8 cellular contexts compared by ENCODE assay signal in the genomic region with DNA sequence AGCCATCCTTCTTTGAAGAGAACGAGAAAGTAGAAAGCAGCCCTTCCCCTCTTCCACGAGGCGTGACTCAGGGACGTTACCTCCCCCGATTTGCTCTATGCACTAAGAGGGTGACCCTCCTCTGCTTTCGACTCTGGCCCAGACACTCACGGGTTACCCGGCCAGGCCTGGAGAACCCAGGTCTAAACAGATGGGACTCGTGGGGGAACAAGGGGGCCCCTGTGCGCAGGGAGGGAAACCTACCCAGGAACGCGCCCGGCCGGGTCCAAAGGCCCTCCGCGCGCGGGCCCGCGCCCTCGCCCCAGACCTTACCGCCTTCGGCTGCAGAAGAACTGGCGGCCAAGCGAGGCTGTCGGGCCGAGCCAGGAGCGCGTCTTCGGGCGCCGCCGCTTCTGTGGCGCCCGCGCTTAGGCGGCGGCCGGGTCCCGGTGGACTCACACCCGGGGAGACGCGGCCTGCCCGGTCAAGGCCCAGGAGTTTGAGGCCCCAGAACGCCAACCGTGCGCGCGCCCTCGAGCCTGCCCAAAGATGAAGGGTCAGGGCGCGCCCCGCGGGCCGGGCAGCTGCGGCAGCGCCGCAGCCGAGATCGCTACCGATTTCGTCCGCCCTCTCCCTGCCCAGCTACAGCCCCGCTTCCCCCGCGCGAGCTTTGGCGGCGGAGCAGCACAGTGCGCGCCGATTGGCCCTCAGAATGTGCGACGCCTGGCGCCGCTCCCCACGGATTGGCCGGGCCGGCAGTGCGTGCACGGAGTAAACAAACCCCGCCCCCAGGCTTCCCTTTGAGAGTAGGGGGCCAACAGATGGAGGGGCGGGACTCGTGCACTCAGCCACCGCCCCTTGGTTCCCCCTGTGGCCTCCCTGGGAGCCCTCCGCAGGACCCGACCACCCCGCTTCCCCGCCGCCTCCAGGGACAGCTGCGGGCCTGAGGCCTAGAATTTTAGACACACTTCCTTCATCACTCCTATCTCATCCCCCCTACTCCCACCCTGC. TPM values are rescaled to one million over a fixed set of nuclear protein-coding genes. Genes with fewer than 3 reads are reported as not detected.
A peak's percentile ranks its signal among the peaks of the same experiment; 100 is the strongest.
DNase-seq lines count a peak whose midpoint lies in the region; ATAC-seq and TF ChIP-seq lines count a peak whose summit lies in the region.

A gene with protein sequence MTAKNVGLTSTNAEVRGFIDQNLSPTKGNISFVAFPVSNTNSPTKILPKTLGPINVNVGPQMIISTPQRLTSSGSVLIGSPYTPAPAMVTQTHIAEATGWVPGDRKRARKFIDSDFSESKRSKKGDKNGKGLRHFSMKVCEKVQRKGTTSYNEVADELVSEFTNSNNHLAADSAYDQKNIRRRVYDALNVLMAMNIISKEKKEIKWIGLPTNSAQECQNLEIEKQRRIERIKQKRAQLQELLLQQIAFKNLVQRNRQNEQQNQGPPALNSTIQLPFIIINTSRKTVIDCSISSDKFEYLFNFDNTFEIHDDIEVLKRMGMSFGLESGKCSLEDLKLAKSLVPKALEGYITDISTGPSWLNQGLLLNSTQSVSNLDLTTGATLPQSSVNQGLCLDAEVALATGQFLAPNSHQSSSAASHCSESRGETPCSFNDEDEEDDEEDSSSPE (minus strand): TSS at position 674 of the 990 bp plus-strand sequence. CDS start 47,795 bp downstream, outside the sequence.

- peaks cover 3% of the 10 kb centered on the region for H3K36me3 Mint-ChIP-seq in activated naive CD8-positive, alpha-beta T cell
- no peaks in the 10 kb centered on the region for H3K36me3 Mint-ChIP-seq in osteocyte (ENCODE audit: unreplicated experiment)

- peak within 1 kb of the TSS; percentile 79 to 92 for H3K27ac ChIP-seq in thoracic aorta

- no peaks in the 10 kb centered on the region for H3K9me3 ChIP-seq in thoracic aorta

- H3K4me1 ChIP-seq in thoracic aorta (ENCODE audit: control insufficient read depth in 1 of 2, low read depth in 2 of 2) = peaks cover 12 to 25% of the 10 kb centered on the region in 2 donors

- peak within 1 kb of the TSS; percentile 83 for H3K27ac Mint-ChIP-seq in activated naive CD8-positive, alpha-beta T cell
- H3K27ac Mint-ChIP-seq in osteocyte (ENCODE audit: unreplicated experiment) = peak within 1 kb of the TSS; percentile 86

- H3K4me3 Mint-ChIP-seq in activated naive CD8-positive, alpha-beta T cell = peak within 1 kb of the TSS; percentile 92
- peak within 1 kb of the TSS; percentile 88 for H3K4me3 Mint-ChIP-seq in osteocyte (ENCODE audit: unreplicated experiment)

- no peaks in the 10 kb centered on the region for H3K27me3 ChIP-seq in thoracic aorta (replicated peaks; ENCODE audit: insufficient read depth)

- peaks cover 31% of the 10 kb centered on the region for H3K4me1 Mint-ChIP-seq in activated naive CD8-positive, alpha-beta T cell (ENCODE audit: low read depth)
- peaks cover 20% of the 10 kb centered on the region for H3K4me1 Mint-ChIP-seq in osteocyte (ENCODE audit: unreplicated experiment)

- peak; percentile 99 for ATAC-seq in HG02588 (IDR thresholded peaks at IDR 0.05; ENCODE audit: unreplicated experiment)
- ATAC-seq in thoracic aorta (ENCODE audit: insufficient number of reproducible peaks, low FRiP score, low read depth) = peak; percentile 77

- peak within 1 kb of the TSS; percentile 77 for H3K4me3 ChIP-seq in thoracic aorta

- H3K36me3 ChIP-seq in thoracic aorta = no peaks in the 10 kb centered on the region

- no peaks in the 10 kb centered on the region for H3K9me3 Mint-ChIP-seq in activated naive CD8-positive, alpha-beta T cell (ENCODE audit: low read depth)
- no peaks in the 10 kb centered on the region for H3K9me3 Mint-ChIP-seq in osteocyte (ENCODE audit: unreplicated experiment)

- DNase-seq in GM10266 (ENCODE audit: extremely low spot score) (peak; percentile 91), NCI-H1048 (lab: John Stamatoyannopoulos, UW) (peak; percentile 76), SKM-1 treated with dmso at 0.1 percent for 144 hours (lab: John Stamatoyannopoulos, UW; ENCODE audit: unreplicated experiment) (peak; percentile 77), glomerular visceral epithelial cell (ENCODE audit: extremely low spot score) (peak; percentile 83), osteocyte (ENCODE audit: extremely low spot score, unreplicated experiment) (peak; percentile 96), thoracic aorta (ENCODE audit: low spot score) (peak; percentile 67)

- TF ChIP-seq CTCF in GM10266 (IDR thresholded peaks at IDR 0.05; ENCODE audit: control insufficient read depth, insufficient read depth, low read depth, missing control alignments) (no peak), osteocyte (IDR thresholded peaks at IDR 0.05) (no peak), thoracic aorta (IDR thresholded peaks at IDR 0.05) (no peak)

- H3K27me3 Mint-ChIP-seq in activated naive CD8-positive, alpha-beta T cell = no peaks in the 10 kb centered on the region
- peaks cover 3% of the 10 kb centered on the region for H3K27me3 Mint-ChIP-seq in osteocyte (ENCODE audit: unreplicated experiment)

RNA-seq across cellular contexts. Expression of the gene that starts here (rescaled TPM):
- 36.9 and 49.3 TPM in 2 replicates for total RNA-seq in osteocyte
- total RNA-seq in thoracic aorta = 100 to 1,000 TPM in 1 of 2 donors, 10 to 100 TPM in 1; 29.2 to 210 TPM

Comparison
In these comparisons a context has a peak if more than half of its experiments do, and no peak if none do; other contexts are left out.
1. Peak in every context shown above with its lines: DNase-seq, ATAC-seq, H3K4me3 ChIP-seq and H3K27ac ChIP-seq.